In genomic region chr6:7505196-7505699, GRCh38 we compare ENCODE assay signal across 7 cellular contexts. TPM values are rescaled to one million over a fixed set of nuclear protein-coding genes. Genes with fewer than 3 reads are reported as not detected.
DNase-seq lines count a peak whose midpoint lies in the region; ATAC-seq and TF ChIP-seq lines count a peak whose summit lies in the region.

No MANE protein-coding gene starts in this region.

- H3K27me3 ChIP-seq in transverse colon = no peaks in the 10 kb centered on the region

- no peak for TF ChIP-seq EP300 in transverse colon (IDR thresholded peaks at IDR 0.05; ENCODE audit: low read depth)

- whole genome bisulfite sequencing in transverse colon (ENCODE audit: low coverage in 1 of 2), 2 donors = 24% methylated on average over 10 of the region's 10 CpGs; no CpG with 5 or more reads in 1 of the 2 donors

- intact Hi-C loops in transverse colon (cut with DNase I; ENCODE audit: low total_unique reads) = no loop called here

- H3K27ac ChIP-seq in transverse colon = peak overlapping the region; percentile 27 to 79 (median 72)

- ATAC-seq in GM18517 (IDR thresholded peaks at IDR 0.05; ENCODE audit: unreplicated experiment) = no peak

- H3K4me1 ChIP-seq in transverse colon = peaks cover 0 to 14% (median 11%) of the 10 kb centered on the region in 4 donors

- no peaks in the 10 kb centered on the region for H3K9me3 ChIP-seq in transverse colon

- in situ Hi-C loops in transverse colon (cut with MboI; ENCODE audit: low pct_ligation_motif_present in 1 of 4, low pct_unique_long_range_greater_than_20kb in 1 of 4, low sequenced_read_pairs in 3 of 4) = no loop called here

- no peaks in the 10 kb centered on the region for H3K36me3 ChIP-seq in transverse colon

- H3K4me3 ChIP-seq in transverse colon = peak overlapping the region in 1 of 4 donors; percentile 0

- TF ChIP-seq POLR2A in transverse colon (IDR thresholded peaks at IDR 0.05) = no peak

- DNase-seq in GM03348 (ENCODE audit: low spot score) (peak; percentile 75), NCI-H146 treated with DMSO at 0.1 percent for 48 hours (lab: John Stamatoyannopoulos, UW; ENCODE audit: unreplicated experiment) (peak; percentile 95), amniotic epithelial cell (ENCODE audit: low read depth) (peak; percentile 94), iris pigment epithelial cell (ENCODE audit: low read depth) (peak; percentile 72), transverse colon (peak; percentile 65)
- DNase-seq in stimulated activated naive CD4-positive, alpha-beta T cell treated with Interleukin-2 at 50 U/mL for 16 hours (lab: John Stamatoyannopoulos, UW) = no peak

- no peak for TF ChIP-seq CTCF in transverse colon (IDR thresholded peaks at IDR 0.05)

RNA-seq across cellular contexts. Expression of gene DSP, which starts 36.2 kb away (rescaled TPM):
- 100 to 1,000 TPM; 160 to 243 (median 202) TPM for total RNA-seq in transverse colon
